10 cellular contexts compared by ENCODE assay signal in the genomic region with DNA sequence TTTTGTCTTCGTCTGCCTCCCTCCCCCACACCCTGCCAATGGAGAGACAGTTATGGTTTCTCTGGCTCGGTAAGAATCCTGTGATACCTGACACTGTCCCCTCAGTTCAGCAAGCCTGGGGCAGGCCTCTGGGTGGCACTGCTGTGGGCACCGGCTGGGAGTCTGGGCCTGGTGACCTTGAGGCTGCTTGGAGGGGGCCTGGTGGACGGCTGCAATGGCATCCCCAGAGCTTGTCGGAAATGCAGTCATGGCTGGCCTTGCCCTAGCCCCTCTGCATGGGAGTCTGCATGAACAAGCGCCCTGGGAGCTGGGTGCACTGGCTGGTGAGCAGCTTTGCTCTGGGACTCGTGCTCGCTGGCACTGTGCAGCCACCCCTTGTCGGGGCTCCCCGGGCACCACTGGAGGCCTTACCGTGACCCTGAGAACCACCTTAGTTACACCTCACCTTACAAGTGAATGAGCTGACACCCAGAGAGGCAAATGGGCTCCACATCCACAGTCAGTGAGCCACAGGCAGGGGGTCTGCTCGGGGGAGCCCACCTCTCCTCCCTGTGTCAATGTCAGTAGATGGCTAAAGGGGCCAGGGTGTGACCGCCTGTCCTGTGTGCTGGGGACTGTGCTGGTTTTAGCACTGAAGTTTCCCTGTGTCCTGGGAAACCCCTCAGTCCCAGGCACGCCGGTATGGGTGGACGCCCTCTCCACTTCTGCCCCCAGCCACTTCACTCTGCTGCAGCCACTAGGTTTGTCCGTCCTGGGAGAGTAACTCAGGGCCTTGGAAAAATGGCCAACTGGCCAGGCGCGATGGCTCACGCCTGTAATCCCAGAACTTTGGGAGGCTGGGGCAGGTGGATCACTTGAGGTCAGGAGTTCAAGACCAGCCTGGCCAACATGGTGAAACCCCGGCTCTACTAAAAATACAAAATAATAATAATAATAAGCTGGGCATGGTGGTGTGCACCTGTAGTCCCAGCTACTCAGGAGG. TPM values are rescaled to one million over a fixed set of nuclear protein-coding genes. Genes with fewer than 3 reads are reported as not detected.
DNase-seq lines count a peak whose midpoint lies in the region; ATAC-seq and TF ChIP-seq lines count a peak whose summit lies in the region.
"Had no signal": no experiment of that assay in that cellular context is flagged by ENCODE, and none has a peak within 500 bp of the region (broad histone marks: within the 10 kb centered on the region; RNA-seq: fewer than 3 reads in every experiment).

No MANE protein-coding gene starts in this region.

- H3K4me3 ChIP-seq in astrocyte of the cerebellum (ENCODE audit: low read depth, low read length) (peak overlapping the region; percentile 15), upper lobe of right lung (peak overlapping the region; percentile 45)

- DNase-seq in activated naive CD4-positive, alpha-beta T cell (lab: John Stamatoyannopoulos, UW): no peak
- DNase-seq in astrocyte of the cerebellum (ENCODE audit: low read depth): no peak
- DNase-seq in left colon: no peak
- no peak for DNase-seq in upper lobe of right lung
- DNase-seq in stimulated activated naive CD4-positive, alpha-beta T cell (lab: John Stamatoyannopoulos, UW): no peak
- DNase-seq: activated B cell treated with CpG ODN at 0.5 μM for 24 hours; effector CD8-positive, alpha-beta T cell had no signal

- in situ Hi-C loops in astrocyte of the cerebellum (cut with HindIII; ENCODE audit: low sequenced_read_pairs): no loop called here

- intact Hi-C loops in left colon (cut with DNase I, micrococcal nuclease) (no loop called here), upper lobe of right lung (cut with DNase I) (no loop called here)

- H3K27me3 ChIP-seq in upper lobe of right lung: no peaks in the 10 kb centered on the region

- H3K27ac ChIP-seq in upper lobe of right lung: peak overlapping the region; percentile 36

- peak overlapping the region; percentile 79 for H3K4me3 Mint-ChIP-seq in activated naive CD4-positive, alpha-beta T cell treated with anti-CD3 and anti-CD28 coated beads, Interleukin-2, amount 50 U/mL, for 24 hours
- H3K4me3 Mint-ChIP-seq: activated B cell treated with CpG ODN at 0.5 μM for 24 hours had no signal

- no peaks in the 10 kb centered on the region for H3K36me3 Mint-ChIP-seq in activated naive CD4-positive, alpha-beta T cell treated with anti-CD3 and anti-CD28 coated beads, Interleukin-2, amount 50 U/mL, for 24 hours

- H3K9me3 ChIP-seq in upper lobe of right lung: no peaks in the 10 kb centered on the region

- peaks cover 40% of the 10 kb centered on the region for H3K4me1 ChIP-seq in upper lobe of right lung

- H3K4me1 Mint-ChIP-seq in activated naive CD4-positive, alpha-beta T cell treated with anti-CD3 and anti-CD28 coated beads, Interleukin-2, amount 50 U/mL, for 24 hours: peaks cover 26% of the 10 kb centered on the region

- peak overlapping the region; percentile 74 for H3K27ac Mint-ChIP-seq in activated naive CD4-positive, alpha-beta T cell treated with anti-CD3 and anti-CD28 coated beads, Interleukin-2, amount 50 U/mL, for 24 hours
- H3K27ac Mint-ChIP-seq: activated B cell treated with CpG ODN at 0.5 μM for 24 hours had no signal

- ATAC-seq in left colon (peak; percentile 29), upper lobe of right lung (peak; percentile 1), HG03469 (IDR thresholded peaks at IDR 0.05; ENCODE audit: unreplicated experiment) (no peak), GM18498 (IDR thresholded peaks at IDR 0.05; ENCODE audit: unreplicated experiment) (no peak)

- H3K27me3 Mint-ChIP-seq in activated naive CD4-positive, alpha-beta T cell treated with anti-CD3 and anti-CD28 coated beads, Interleukin-2, amount 50 U/mL, for 24 hours: no peaks in the 10 kb centered on the region
- H3K27me3 Mint-ChIP-seq: activated B cell treated with CpG ODN at 0.5 μM for 24 hours had no signal

- no peaks in the 10 kb centered on the region for H3K36me3 ChIP-seq in upper lobe of right lung

- no peaks in the 10 kb centered on the region for H3K9me3 Mint-ChIP-seq in activated naive CD4-positive, alpha-beta T cell treated with anti-CD3 and anti-CD28 coated beads, Interleukin-2, amount 50 U/mL, for 24 hours
- H3K9me3 Mint-ChIP-seq: activated B cell treated with CpG ODN at 0.5 μM for 24 hours had no signal

- TF ChIP-seq CTCF in astrocyte of the cerebellum (IDR thresholded peaks at IDR 0.05; ENCODE audit: low read depth, low read length, missing control alignments) (no peak), upper lobe of right lung (IDR thresholded peaks at IDR 0.05) (no peak)

RNA-seq across cellular contexts. Expression of gene LGALS3BP, which starts 1.4 kb away (rescaled TPM):
- 100 to 1,000 TPM; 687 to 857 TPM for total RNA-seq in left colon
- total RNA-seq in upper lobe of right lung: 405 TPM

RNA-seq across cellular contexts. Expression of gene CANT1, which starts 31.3 kb away (rescaled TPM):
- total RNA-seq in left colon (100 to 1,000 TPM; 302 to 322 TPM), upper lobe of right lung (59.6 TPM)

RNA-seq across cellular contexts. Expression of gene C1QTNF1, which starts 45.7 kb away (rescaled TPM):
- total RNA-seq in left colon (10 to 100 TPM; 14.6 to 16.7 TPM), upper lobe of right lung (28.3 TPM)
- total RNA-seq: activated B cell treated with CpG ODN at 0.5 μM for 24 hours had no signal

RNA-seq across cellular contexts. Expression of gene TIMP2, which starts 53.1 kb away (rescaled TPM):
- total RNA-seq in left colon (100 to 1,000 TPM in 1 of 2 donors, 10 to 100 TPM in 1; 45.5 to 133 TPM), upper lobe of right lung (318 TPM)

Comparison
In these comparisons a context has a peak if more than half of its experiments do, and no peak if none do; other contexts are left out.
1. ATAC-seq: peak in left colon (single experiment) and upper lobe of right lung (single experiment); none in HG03469 (single experiment) and GM18498 (single experiment).